22 cellular contexts compared by ENCODE assay signal in the genomic region with DNA sequence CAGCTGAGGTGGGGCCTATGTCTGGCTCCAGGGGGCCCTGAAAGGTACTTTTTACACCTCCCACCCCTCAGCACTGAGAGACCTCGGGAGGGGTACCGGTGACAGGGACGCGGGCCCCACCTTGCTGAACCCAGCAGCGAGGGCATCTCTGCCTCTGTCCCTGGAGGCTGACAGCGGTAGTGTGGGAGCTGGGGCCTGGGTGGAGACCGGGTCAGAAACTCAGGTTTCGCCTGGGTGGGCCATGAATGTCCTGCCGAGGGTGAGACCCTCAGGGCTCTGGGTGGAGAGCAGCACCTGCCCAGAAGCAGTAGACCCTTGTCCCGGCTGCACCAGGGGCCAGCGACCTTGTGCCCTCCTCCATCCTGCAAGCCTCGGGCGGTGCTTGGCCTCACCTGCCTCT. TPM values are rescaled to one million over a fixed set of nuclear protein-coding genes. Genes with fewer than 3 reads are reported as not detected.
"Had no signal": no experiment of that assay in that cellular context is flagged by ENCODE, and none has a peak within 500 bp of the region (broad histone marks: within the 10 kb centered on the region; RNA-seq: fewer than 3 reads in every experiment).

No MANE protein-coding gene starts in this region.

- DNase-seq: activated CD4-positive, alpha-beta T cell treated with anti-CD3 and anti-CD28 coated beads, Interleukin-2, amount 10 ng/mL, durations not matched to agents 24 days and 14 days; activated CD4-positive, CD25-positive, alpha-beta regulatory T cell; activated CD8-positive, alpha-beta memory T cell treated with anti-CD3 and anti-CD28 coated beads, Interleukin-2, amount 50 U/mL, for 48 hours; activated CD8-positive, alpha-beta T cell treated with anti-CD3 and anti-CD28 coated beads, Interleukin-2, amount 10 ng/mL, durations not matched to agents 7 days and 5 days; activated effector memory CD4-positive, alpha-beta T cell treated with Interleukin-2 at 50 U/mL for 16 hours; activated naive CD4-positive, alpha-beta T cell treated with anti-CD3 and anti-CD28 coated beads, Interleukin-2, amount 10 ng/mL, durations not matched to agents 7 days and 5 days; activated T-cell treated with anti-CD3 and anti-CD28 coated beads, Interleukin-2, amount 50 U/mL, for 48 hours; cerebellar nuclear complex; cortex of kidney; effector CD4-positive, alpha-beta T cell; mesendoderm; naive thymus-derived CD8-positive, alpha-beta T cell; stimulated activated CD4-positive, alpha-beta T cell treated with anti-CD3 and anti-CD28 coated beads, Interleukin-2, amount 100 ng/mL, for 24 hours; stimulated activated naive CD8-positive, alpha-beta T cell treated with anti-CD3 and anti-CD28 coated beads, Interleukin-15, Interleukin-2, amounts not matched to agents 100 U/mL and 50 U/mL, for 24 hours; T-cell; uterus had no signal

- H3K4me3 ChIP-seq: ascending aorta, gastroesophageal sphincter, tibial nerve, uterus had no signal

- H3K27me3 Mint-ChIP-seq: activated CD4-positive, alpha-beta T cell treated with anti-CD3 and anti-CD28 coated beads, Interleukin-2, amount 10 ng/mL, durations not matched to agents 24 days and 14 days; activated naive CD4-positive, alpha-beta T cell treated with anti-CD3 and anti-CD28 coated beads, Interleukin-2, amount 10 ng/mL, durations not matched to agents 7 days and 5 days; naive thymus-derived CD8-positive, alpha-beta T cell; T-cell had no signal

- ATAC-seq: activated CD8-positive, alpha-beta T cell treated with anti-CD3 and anti-CD28 coated beads, Interleukin-2, amount 10 ng/mL, durations not matched to agents 7 days and 5 days; esophagus mucosa; gastroesophageal sphincter; naive thymus-derived CD8-positive, alpha-beta T cell; stimulated activated naive CD8-positive, alpha-beta T cell treated with anti-CD3 and anti-CD28 coated beads, Interleukin-15, Interleukin-2, amounts not matched to agents 100 U/mL and 50 U/mL, for 24 hours; T-cell had no signal

- H3K27me3 ChIP-seq: ascending aorta, gastroesophageal sphincter, tibial nerve, uterus had no signal

- H3K36me3 Mint-ChIP-seq: activated naive CD4-positive, alpha-beta T cell treated with anti-CD3 and anti-CD28 coated beads, Interleukin-2, amount 10 ng/mL, durations not matched to agents 7 days and 5 days; T-cell had no signal

- FAIRE-seq: bronchial epithelial cell had no signal

- H3K9me3 ChIP-seq: ascending aorta, gastroesophageal sphincter, tibial nerve, uterus had no signal

- H3K36me3 ChIP-seq: ascending aorta, uterus had no signal

- H3K4me3 Mint-ChIP-seq: activated CD4-positive, alpha-beta T cell treated with anti-CD3 and anti-CD28 coated beads, Interleukin-2, amount 10 ng/mL, durations not matched to agents 24 days and 14 days; activated CD8-positive, alpha-beta T cell treated with anti-CD3 and anti-CD28 coated beads, Interleukin-2, amount 10 ng/mL, durations not matched to agents 7 days and 5 days; activated naive CD4-positive, alpha-beta T cell treated with anti-CD3 and anti-CD28 coated beads, Interleukin-2, amount 10 ng/mL, durations not matched to agents 7 days and 5 days; naive thymus-derived CD8-positive, alpha-beta T cell; T-cell had no signal

- H3K9me3 Mint-ChIP-seq: activated CD4-positive, alpha-beta T cell treated with anti-CD3 and anti-CD28 coated beads, Interleukin-2, amount 10 ng/mL, durations not matched to agents 24 days and 14 days; activated naive CD4-positive, alpha-beta T cell treated with anti-CD3 and anti-CD28 coated beads, Interleukin-2, amount 10 ng/mL, durations not matched to agents 7 days and 5 days; naive thymus-derived CD8-positive, alpha-beta T cell; T-cell had no signal

- H3K27ac Mint-ChIP-seq: activated CD4-positive, alpha-beta T cell treated with anti-CD3 and anti-CD28 coated beads, Interleukin-2, amount 10 ng/mL, durations not matched to agents 24 days and 14 days; activated CD8-positive, alpha-beta T cell treated with anti-CD3 and anti-CD28 coated beads, Interleukin-2, amount 10 ng/mL, durations not matched to agents 7 days and 5 days; activated naive CD4-positive, alpha-beta T cell treated with anti-CD3 and anti-CD28 coated beads, Interleukin-2, amount 10 ng/mL, durations not matched to agents 7 days and 5 days; naive thymus-derived CD8-positive, alpha-beta T cell; T-cell had no signal

- H3K4me1 Mint-ChIP-seq: activated CD4-positive, alpha-beta T cell treated with anti-CD3 and anti-CD28 coated beads, Interleukin-2, amount 10 ng/mL, durations not matched to agents 24 days and 14 days; activated naive CD4-positive, alpha-beta T cell treated with anti-CD3 and anti-CD28 coated beads, Interleukin-2, amount 10 ng/mL, durations not matched to agents 7 days and 5 days had no signal

- H3K27ac ChIP-seq: ascending aorta, gastroesophageal sphincter, tibial nerve, uterus had no signal

RNA-seq across cellular contexts. Expression of a gene that starts 30.5 kb away (rescaled TPM):
- total RNA-seq: skeletal muscle tissue had no signal
